In the genomic region with DNA sequence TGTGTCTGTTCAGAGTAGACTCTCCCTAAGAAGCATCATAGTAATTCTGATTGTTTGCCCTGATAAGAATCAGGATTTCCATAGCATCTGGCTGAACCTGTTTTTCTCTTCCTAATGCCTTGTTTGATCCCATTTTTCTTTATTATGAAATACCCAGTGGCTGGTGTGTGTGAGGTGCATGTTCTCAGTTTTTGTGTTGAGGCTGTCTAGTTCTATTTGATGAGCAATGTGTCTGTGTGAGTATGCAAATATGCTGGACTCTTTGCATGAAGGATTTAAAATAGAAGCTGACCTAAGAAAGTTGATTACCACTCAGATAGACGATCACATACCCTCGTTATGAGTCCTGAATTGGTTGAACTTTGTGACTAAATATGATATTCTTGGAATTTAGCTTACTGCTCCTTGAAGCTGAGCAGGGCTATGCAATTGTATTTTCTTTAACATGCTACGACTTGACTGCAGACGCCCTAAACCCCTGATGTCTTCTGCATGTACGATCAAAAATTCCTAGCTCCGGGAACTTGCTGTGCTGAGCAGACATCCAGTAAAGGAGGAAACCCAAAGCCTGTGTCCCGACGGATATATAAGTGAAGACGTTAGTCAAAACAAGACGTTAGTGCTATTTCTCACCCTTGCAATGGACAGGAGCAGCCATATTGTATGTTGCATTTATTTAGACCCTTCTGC, we compare ENCODE assay signal across 9 cellular contexts. TPM values are rescaled to one million over a fixed set of nuclear protein-coding genes. Genes with fewer than 3 reads are reported as not detected.
DNase-seq lines count a peak whose midpoint lies in the region; ATAC-seq and TF ChIP-seq lines count a peak whose summit lies in the region.
"Had no signal": no experiment of that assay in that cellular context is flagged by ENCODE, and none has a peak within 500 bp of the region (broad histone marks: within the 10 kb centered on the region; RNA-seq: fewer than 3 reads in every experiment).

No MANE protein-coding gene starts in this region.

- TF ChIP-seq EP300 in suprapubic skin (IDR thresholded peaks at IDR 0.05): no peak

- no peak overlapping the region for H3K4me3 ChIP-seq in suprapubic skin

- CTCF ChIA-PET in activated CD4-positive, alpha-beta memory T cell treated with anti-CD3 and anti-CD28 coated beads, Interleukin-2, amount 10 ng/mL, durations not matched to agents 7 days and 5 days (lab: Charles Lee): no interaction called here
- CTCF ChIA-PET in activated CD4-positive, alpha-beta memory T cell treated with anti-CD3 and anti-CD28 coated beads for 36 hours (lab: Charles Lee): no interaction called here
- CTCF ChIA-PET in MCF 10A (lab: Yijun Ruan, JAX): interaction anchor here (0.7 kb wide), 1 partner anchor 385 kb away, joined by 4 read pairs; no protein-coding TSS in a partner anchor

- 69% methylated on average over 10 of the region's 10 CpGs for WGBS in suprapubic skin

- POLR2A ChIA-PET in activated CD4-positive, alpha-beta memory T cell treated with anti-CD3 and anti-CD28 coated beads, Interleukin-2, amount 10 ng/mL, durations not matched to agents 7 days and 5 days (lab: Charles Lee): interaction anchor here (1.4 to 2.2 kb wide), 2 partner anchors 14 to 52 kb away, joined by 4 to 12 read pairs; partner anchors contain the start of gene SETBP1
- POLR2A ChIA-PET in activated CD4-positive, alpha-beta memory T cell treated with anti-CD3 and anti-CD28 coated beads for 36 hours (lab: Charles Lee): no interaction called here
- POLR2A ChIA-PET in MCF 10A (lab: Yijun Ruan, JAX): interaction anchor here (0.6 to 1.4 kb wide), 17 partner anchors 14 to 438 kb away, joined by 3 to 5 read pairs (median 3); no protein-coding TSS in a partner anchor

- H3K27ac ChIP-seq in suprapubic skin: peak overlapping the region; percentile 21

- H3K4me1 Mint-ChIP-seq in activated CD4-positive, alpha-beta memory T cell treated with anti-CD3 and anti-CD28 coated beads, Interleukin-2, amount 10 ng/mL, durations not matched to agents 7 days and 5 days: peaks cover 82% of the 10 kb centered on the region
- H3K4me1 Mint-ChIP-seq in activated CD4-positive, alpha-beta memory T cell treated with anti-CD3 and anti-CD28 coated beads for 36 hours (ENCODE audit: low read depth): peaks cover 48% of the 10 kb centered on the region
- H3K4me1 Mint-ChIP-seq in MCF 10A (ENCODE audit: insufficient read depth, unreplicated experiment): peaks cover 42% of the 10 kb centered on the region

- intact Hi-C loops in activated CD4-positive, alpha-beta memory T cell treated with anti-CD3 and anti-CD28 coated beads for 36 hours (cut with micrococcal nuclease): loop anchor here (2.0 kb wide), 1 partner anchor 15 kb away; no protein-coding TSS in a partner anchor
- intact Hi-C loops in MCF 10A (cut with micrococcal nuclease): loop anchor here (10.0 kb wide), 1 partner anchor 47 kb away; the partner anchor contains the start of gene SETBP1

- no peak for TF ChIP-seq CTCF in MCF 10A (IDR thresholded peaks at IDR 0.05; ENCODE audit: unreplicated experiment)
- TF ChIP-seq CTCF in suprapubic skin (IDR thresholded peaks at IDR 0.05): no peak

- no peaks in the 10 kb centered on the region for H3K27me3 ChIP-seq in suprapubic skin

- no peak for TF ChIP-seq POLR2A in suprapubic skin (IDR thresholded peaks at IDR 0.05)

- H3K36me3 Mint-ChIP-seq in activated CD4-positive, alpha-beta memory T cell treated with anti-CD3 and anti-CD28 coated beads, Interleukin-2, amount 10 ng/mL, durations not matched to agents 7 days and 5 days (ENCODE audit: low read depth): peaks cover 70% of the 10 kb centered on the region
- peaks cover 5% of the 10 kb centered on the region for H3K36me3 Mint-ChIP-seq in activated CD4-positive, alpha-beta memory T cell treated with anti-CD3 and anti-CD28 coated beads for 36 hours
- no peaks in the 10 kb centered on the region for H3K36me3 Mint-ChIP-seq in MCF 10A (ENCODE audit: insufficient read depth, unreplicated experiment)

- H3K4me1 ChIP-seq in suprapubic skin: peaks cover 49% of the 10 kb centered on the region

- peak overlapping the region; percentile 13 for H3K27ac Mint-ChIP-seq in activated CD4-positive, alpha-beta memory T cell treated with anti-CD3 and anti-CD28 coated beads, Interleukin-2, amount 10 ng/mL, durations not matched to agents 7 days and 5 days
- no peak overlapping the region for H3K27ac Mint-ChIP-seq in activated CD4-positive, alpha-beta memory T cell treated with anti-CD3 and anti-CD28 coated beads for 36 hours
- H3K27ac Mint-ChIP-seq in MCF 10A (ENCODE audit: low read depth, unreplicated experiment): peak overlapping the region; percentile 76

- ATAC-seq in HG03342 (IDR thresholded peaks at IDR 0.05; ENCODE audit: unreplicated experiment): peak; percentile 67
- no peak for ATAC-seq in HG03457 (IDR thresholded peaks at IDR 0.05; ENCODE audit: unreplicated experiment)

- peaks cover 2% of the 10 kb centered on the region for H3K9me3 Mint-ChIP-seq in activated CD4-positive, alpha-beta memory T cell treated with anti-CD3 and anti-CD28 coated beads, Interleukin-2, amount 10 ng/mL, durations not matched to agents 7 days and 5 days
- no peaks in the 10 kb centered on the region for H3K9me3 Mint-ChIP-seq in activated CD4-positive, alpha-beta memory T cell treated with anti-CD3 and anti-CD28 coated beads for 36 hours
- H3K9me3 Mint-ChIP-seq in MCF 10A (ENCODE audit: unreplicated experiment): no peaks in the 10 kb centered on the region

- no peaks in the 10 kb centered on the region for H3K9me3 ChIP-seq in suprapubic skin

- no peak overlapping the region for H3K4me3 Mint-ChIP-seq in activated CD4-positive, alpha-beta memory T cell treated with anti-CD3 and anti-CD28 coated beads, Interleukin-2, amount 10 ng/mL, durations not matched to agents 7 days and 5 days
- H3K4me3 Mint-ChIP-seq in activated CD4-positive, alpha-beta memory T cell treated with anti-CD3 and anti-CD28 coated beads for 36 hours: no peak overlapping the region
- peak overlapping the region; percentile 46 for H3K4me3 Mint-ChIP-seq in MCF 10A (ENCODE audit: unreplicated experiment)

- BruUV-seq in MCF 10A (replicated peaks; lab: Mats Ljungman, UMichigan): no TSS peak

- DNase-seq in activated CD4-positive, alpha-beta memory T cell treated with anti-CD3 and anti-CD28 coated beads, Interleukin-2, amount 10 ng/mL, durations not matched to agents 7 days and 5 days: no peak
- no peak for DNase-seq in activated CD4-positive, alpha-beta memory T cell treated with anti-CD3 and anti-CD28 coated beads for 36 hours
- DNase-seq in MCF 10A (ENCODE audit: unreplicated experiment): peak; percentile 71
- DNase-seq in suprapubic skin (ENCODE audit: low spot score in 2 of 2): no peak
- DNase-seq in NCI-H2196 treated with DMSO at 0.1 percent for 48 hours (lab: John Stamatoyannopoulos, UW; ENCODE audit: unreplicated experiment): no peak
- no peak for DNase-seq in SHP77 (lab: John Stamatoyannopoulos, UW)
- DNase-seq: dermis blood vessel endothelial cell had no signal

- peaks cover 27% of the 10 kb centered on the region for H3K27me3 Mint-ChIP-seq in activated CD4-positive, alpha-beta memory T cell treated with anti-CD3 and anti-CD28 coated beads, Interleukin-2, amount 10 ng/mL, durations not matched to agents 7 days and 5 days
- H3K27me3 Mint-ChIP-seq in activated CD4-positive, alpha-beta memory T cell treated with anti-CD3 and anti-CD28 coated beads for 36 hours: peaks cover 4% of the 10 kb centered on the region
- no peaks in the 10 kb centered on the region for H3K27me3 Mint-ChIP-seq in MCF 10A (ENCODE audit: insufficient read depth, unreplicated experiment)

- H3K36me3 ChIP-seq in suprapubic skin: no peaks in the 10 kb centered on the region

RNA-seq across cellular contexts. Expression of gene SETBP1, which starts 51.3 kb away (rescaled TPM):
- 10 to 100 TPM; 15.8 to 18.2 TPM for total RNA-seq in activated CD4-positive, alpha-beta memory T cell treated with anti-CD3 and anti-CD28 coated beads, Interleukin-2, amount 10 ng/mL, durations not matched to agents 7 days and 5 days
- total RNA-seq in activated CD4-positive, alpha-beta memory T cell treated with anti-CD3 and anti-CD28 coated beads for 36 hours: 1 to 10 TPM; 6.4 to 6.7 TPM
- total RNA-seq in MCF 10A (2022) (4.8 and 4.9 TPM in 2 replicates), suprapubic skin (10 to 100 TPM; 13.1 to 25.6 (median 17.2) TPM)
